In the genomic region with DNA sequence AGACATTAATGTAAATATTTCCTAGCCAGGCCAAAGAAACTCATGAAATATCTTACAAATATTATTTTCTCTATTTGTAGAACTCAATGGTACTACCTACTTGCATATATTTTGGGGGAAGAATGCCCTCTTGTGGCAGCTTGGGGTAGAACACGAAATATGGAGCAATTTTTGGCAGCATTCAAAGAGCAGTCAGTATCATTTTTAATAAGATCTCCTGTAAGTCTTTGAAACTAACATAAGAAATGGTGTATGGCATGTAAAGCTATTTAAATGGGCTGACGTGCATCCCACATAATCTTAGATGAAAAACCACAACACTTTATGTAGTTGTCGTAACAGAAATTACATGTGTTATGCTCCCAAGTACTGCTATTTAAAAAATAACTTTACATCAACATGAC, we compare ENCODE assay signal across 8 cellular contexts.
A peak's percentile ranks its signal among the peaks of the same experiment; 100 is the strongest.
DNase-seq lines count a peak whose midpoint lies in the region; ATAC-seq and TF ChIP-seq lines count a peak whose summit lies in the region.

No MANE protein-coding gene starts in this region.

- H3K27ac ChIP-seq in RWPE1 (no peak overlapping the region), gastroesophageal sphincter (no peak overlapping the region)

- CTCF ChIA-PET in RWPE1 (lab: Yijun Ruan, JAX) = interaction anchor here (0.6 to 0.8 kb wide), 2 partner anchors 31 to 35 kb away, joined by 3 to 5 read pairs; no protein-coding TSS in a partner anchor

- no peak for TF ChIP-seq POLR2A in gastroesophageal sphincter (IDR thresholded peaks at IDR 0.05)

- no peaks in the 10 kb centered on the region for H3K4me1 ChIP-seq in gastroesophageal sphincter

- H3K36me3 ChIP-seq in gastroesophageal sphincter = no peaks in the 10 kb centered on the region

- in situ Hi-C loops in ACHN (cut with HindIII; ENCODE audit: low pct_ligation_motif_present, low pct_unique_long_range_greater_than_20kb, low sequenced_read_pairs) = no loop called here

- no peaks in the 10 kb centered on the region for H3K27me3 ChIP-seq in gastroesophageal sphincter

- 32 to 51% methylated on average over 3 of the region's 3 CpGs for WGBS in gastroesophageal sphincter (ENCODE audit: low coverage in 1 of 2), 2 donors

- TF ChIP-seq CTCF in GM12874 (IDR thresholded peaks at IDR 0.05; ENCODE audit: insufficient read depth, low read depth, low read length) (peak; percentile 44; the same call in 1 of the 2 replicates), RWPE1 (conservative IDR thresholded peaks at IDR 0.05; ENCODE audit: low read depth) (peak; percentile 79), gastroesophageal sphincter (IDR thresholded peaks at IDR 0.05) (peak; percentile 59 to 75 (median 64)), retinal pigment epithelial cell (conservative IDR thresholded peaks at IDR 0.05; ENCODE audit: low read depth, low read length) (peak; percentile 81)

- DNase-seq in ACHN = peak; percentile 61
- peak; percentile 56 for DNase-seq in RWPE1 (ENCODE audit: low spot score)
- peak; percentile 81 for DNase-seq in activated effector memory CD4-positive, alpha-beta T cell treated with anti-CD3 and anti-CD28 coated beads, Interleukin-2, amount 50 U/mL, for 16 hours
- DNase-seq in retinal pigment epithelial cell (ENCODE audit: low read depth) = peak; percentile 37

- TF ChIP-seq EP300 in gastroesophageal sphincter (IDR thresholded peaks at IDR 0.05) = no peak

- no peak overlapping the region for H3K4me3 ChIP-seq in gastroesophageal sphincter
- no peak overlapping the region for H3K4me3 ChIP-seq in retinal pigment epithelial cell (ENCODE audit: low read length)

- POLR2A ChIA-PET in RWPE1 (lab: Yijun Ruan, JAX; ENCODE audit: low non-redundant PET) = no interaction called here

- ATAC-seq in HG03439 (IDR thresholded peaks at IDR 0.05; ENCODE audit: unreplicated experiment) (peak; percentile 83), gastroesophageal sphincter (no peak), GM19397 (IDR thresholded peaks at IDR 0.05; ENCODE audit: unreplicated experiment) (no peak)

- H3K9me3 ChIP-seq in gastroesophageal sphincter = no peaks in the 10 kb centered on the region
